8 cellular contexts compared by ENCODE assay signal in genomic region chr11:61971177-61972111, GRCh38. TPM values are rescaled to one million over a fixed set of nuclear protein-coding genes. Genes with fewer than 3 reads are reported as not detected.
DNase-seq lines count a peak whose midpoint lies in the region; ATAC-seq, FAIRE-seq and TF ChIP-seq lines count a peak whose summit lies in the region.

No MANE protein-coding gene starts in this region.

- peak overlapping the region; percentile 53 for H3K9ac ChIP-seq in IMR-90 (ENCODE audit: low read depth, low read length)

- H3K4ac ChIP-seq in IMR-90 (ENCODE audit: low read depth, low read length) = peak overlapping the region; percentile 99

- peaks cover 3% of the 10 kb centered on the region; the same call in 1 of the 2 replicates for H3K36me3 ChIP-seq in IMR-90 (ENCODE audit: control insufficient read depth, insufficient read depth, low read length)
- H3K36me3 ChIP-seq in Peyer's patch = no peaks in the 10 kb centered on the region
- H3K36me3 ChIP-seq in heart left ventricle = peaks cover 0 to 2% (median 0%) of the 10 kb centered on the region in 9 donors
- H3K36me3 ChIP-seq in pancreas = no peaks in the 10 kb centered on the region

- in situ Hi-C loops in IMR-90 (cut with MboI; ENCODE audit: low sequenced_read_pairs) = no loop called here

- H4K20me1 ChIP-seq in IMR-90 (ENCODE audit: insufficient read depth, low read length) = peaks cover 9% of the 10 kb centered on the region

- H3K79me1 ChIP-seq in IMR-90 (ENCODE audit: low read depth in 1 of 2, low read length in 2 of 2) = peaks cover 7 to 44% of the 10 kb centered on the region in 2 experiments

- peak; percentile 32; the same call in 1 of the 2 replicates for TF ChIP-seq RAD21 in IMR-90 (IDR thresholded peaks at IDR 0.05; ENCODE audit: low read length)

- peak overlapping the region; percentile 100 for H2BK120ac ChIP-seq in IMR-90 (ENCODE audit: low read depth, low read length)

- peaks cover 28% of the 10 kb centered on the region for H3K9me1 ChIP-seq in IMR-90 (ENCODE audit: insufficient read depth, low read length)

- DNase-seq in EH (ENCODE audit: low read depth) = peak; percentile 99
- peak; percentile 99 for DNase-seq in IMR-90
- DNase-seq in Peyer's patch = peak; percentile 73 to 94 (median 90)
- peak; percentile 99 for DNase-seq in amniotic epithelial cell (ENCODE audit: low read depth)
- peak; percentile 97 to 99 (median 98) for DNase-seq in heart left ventricle
- peak; percentile 88 to 99 (median 98) for DNase-seq in pancreas
- DNase-seq in NCI-H1417 treated with DMSO at 0.1 percent for 48 hours (lab: John Stamatoyannopoulos, UW) = no peak

- BruUV-seq in IMR-90 (replicated peaks; lab: Mats Ljungman, UMichigan) = no TSS peak

- peak overlapping the region; percentile 86 for H2AFZ ChIP-seq in IMR-90 (replicated peaks; ENCODE audit: low read length, poor library complexity)

- H2BK20ac ChIP-seq in IMR-90 (ENCODE audit: low read depth, low read length) = peak overlapping the region; percentile 96

- peak overlapping the region; percentile 94 for H3K14ac ChIP-seq in IMR-90 (replicated peaks; ENCODE audit: low read depth, low read length)

- intact Hi-C loops in IMR-90 (cut with micrococcal nuclease) (no loop called here), heart left ventricle (cut with DNase I) (loop anchor here in 4 of 10 donors (1.0 to 10.0 kb wide), 4 partner anchors 10 to 56 kb away; no protein-coding TSS in a partner anchor), pancreas (cut with DNase I) (no loop called here)

- H3K27ac ChIP-seq in IMR-90 (ENCODE audit: insufficient read depth, low read length) (peak overlapping the region; percentile 99), Peyer's patch (peak overlapping the region; percentile 71 to 100 (median 84)), heart left ventricle (peak overlapping the region; percentile 86 to 100 (median 96)), pancreas (peak overlapping the region; percentile 63 to 99 (median 88))

- TF ChIP-seq CTCF in IMR-90 (conservative IDR thresholded peaks at IDR 0.05; ENCODE audit: low read depth, low read length) (no peak), Peyer's patch (IDR thresholded peaks at IDR 0.05) (no peak), heart left ventricle (IDR thresholded peaks at IDR 0.05) (no peak), pancreas (IDR thresholded peaks at IDR 0.05) (no peak)

- peak overlapping the region; percentile 98 for H2AK9ac ChIP-seq in IMR-90 (replicated peaks; ENCODE audit: low read depth, low read length, poor library complexity)

- H3K9me3 ChIP-seq in IMR-90 (ENCODE audit: control insufficient read depth, insufficient read depth, low read length) (no peaks in the 10 kb centered on the region), Peyer's patch (no peaks in the 10 kb centered on the region), heart left ventricle (no peaks in the 10 kb centered on the region), pancreas (no peaks in the 10 kb centered on the region)

- peak overlapping the region; percentile 99 for H3K23ac ChIP-seq in IMR-90 (ENCODE audit: low read depth, low read length)

- WGBS in IMR-90 (ENCODE audit: extremely low coverage in 2 of 2, insufficient read length in 1 of 2), 2 experiments = 20% methylated on average over 6 of the region's 16 CpGs; no CpG with 5 or more reads in 1 of the 2 experiments
- 13 to 21% (median 16%) methylated on average over 12 to 16 of the region's 16 CpGs for WGBS in heart left ventricle, 4 donors
- WGBS in pancreas, 2 donors = 10 to 16% methylated on average over 16 of the region's 16 CpGs

- CTCF ChIA-PET in IMR-90 (lab: Yijun Ruan, JAX) = interaction anchor here (0.8 to 3.3 kb wide), 4 partner anchors 73 to 174 kb away, joined by 3 to 17 read pairs (median 3); no protein-coding TSS in a partner anchor

- H2AK5ac ChIP-seq in IMR-90 (ENCODE audit: low read depth, low read length) = peak overlapping the region; percentile 97

- ATAC-seq in IMR-90 (ENCODE audit: low read depth) (peak; percentile 65), heart left ventricle (peak; percentile 68 to 85 (median 79)), pancreas (peak; percentile 52 to 60 (median 56)), GM18873 (IDR thresholded peaks at IDR 0.05; ENCODE audit: low FRiP score, unreplicated experiment) (no peak)

- TF ChIP-seq POLR2A in IMR-90 (IDR thresholded peaks at IDR 0.05; ENCODE audit: low read depth, low read length) = no peak
- TF ChIP-seq POLR2A in Peyer's patch (IDR thresholded peaks at IDR 0.05) = peak in 1 of 2 donors; percentile 31
- peak in 1 of 2 donors; percentile 34 for TF ChIP-seq POLR2A in heart left ventricle (IDR thresholded peaks at IDR 0.05)

- peak overlapping the region; percentile 98 for H2BK5ac ChIP-seq in IMR-90 (ENCODE audit: low read depth, low read length, poor library complexity, severe bottlenecking)

- peak overlapping the region; percentile 48 for H3K56ac ChIP-seq in IMR-90 (ENCODE audit: extremely low read depth, insufficient read depth, low read length)

- POLR2A ChIA-PET in IMR-90 (lab: Charles Lee; ENCODE audit: unreplicated experiment) = interaction anchor here (0.6 to 1.2 kb wide), 2 partner anchors 110 to 568 kb away, joined by 3 read pairs; no protein-coding TSS in a partner anchor

- H3K18ac ChIP-seq in IMR-90 (ENCODE audit: low read depth, low read length) = peak overlapping the region; percentile 98

- H4K91ac ChIP-seq in IMR-90 (ENCODE audit: insufficient read depth, low read depth, low read length) = peak overlapping the region; percentile 97

- dilution Hi-C loops in IMR-90 (cut with HindIII; ENCODE audit: low sequenced_read_pairs, unreplicated experiment) = no loop called here

- peak overlapping the region; percentile 94 for H4K5ac ChIP-seq in IMR-90 (ENCODE audit: low read depth, low read length)

- H3K4me1 ChIP-seq in IMR-90 (ENCODE audit: control insufficient read depth, insufficient read depth, low read length) = peaks cover 33% of the 10 kb centered on the region
- H3K4me1 ChIP-seq in Peyer's patch = peaks cover 16 to 80% (median 18%) of the 10 kb centered on the region in 4 donors
- peaks cover 25 to 78% (median 65%) of the 10 kb centered on the region in 12 donors for H3K4me1 ChIP-seq in heart left ventricle
- H3K4me1 ChIP-seq in pancreas = peaks cover 47 to 57% (median 55%) of the 10 kb centered on the region in 3 donors

- FAIRE-seq in pancreas (lab: Jason Lieb, UNC) = no peak

- H3K27me3 ChIP-seq in IMR-90 (ENCODE audit: control insufficient read depth, insufficient read depth, low read length) (no peaks in the 10 kb centered on the region), Peyer's patch (no peaks in the 10 kb centered on the region), heart left ventricle (no peaks in the 10 kb centered on the region), pancreas (no peaks in the 10 kb centered on the region)

- H3K4me3 ChIP-seq in IMR-90 (ENCODE audit: insufficient read depth, low read depth, low read length) (no peak overlapping the region), Peyer's patch (peak overlapping the region in 2 of 4 donors; percentile 4 to 13), heart left ventricle (peak overlapping the region in 5 of 12 donors; percentile 9 to 74 (median 28)), pancreas (peak overlapping the region in 1 of 4 donors; percentile 19)

- H3K4me2 ChIP-seq in IMR-90 (ENCODE audit: low read depth, low read length) = peak overlapping the region; percentile 44

- peak overlapping the region; percentile 93 for H2BK15ac ChIP-seq in IMR-90 (ENCODE audit: low read depth, low read length)

- H4K8ac ChIP-seq in IMR-90 (ENCODE audit: low read depth in 2 of 2, low read length in 2 of 2) = peak overlapping the region; percentile 35 to 99

TF ChIP-seq in IMR-90, 13 proteins besides CTCF, POLR2A, EP300 and RAD21 (continues in another document):
- TF ChIP-seq RCOR1 (IDR thresholded peaks at IDR 0.05; ENCODE audit: insufficient replicate concordance, low read length) = peak; percentile 12
- peak; percentile 51; the same call in 1 of the 2 replicates for TF ChIP-seq MXI1 (IDR thresholded peaks at IDR 0.05; ENCODE audit: borderline replicate concordance, low read depth, low read length)
- TF ChIP-seq SMC3 (IDR thresholded peaks at IDR 0.05; ENCODE audit: low read depth, low read length) = no peak
- TF ChIP-seq MAZ (IDR thresholded peaks at IDR 0.05; ENCODE audit: borderline replicate concordance, low read depth, low read length) = peak; percentile 95; the same call in 1 of the 2 replicates
- no peak for TF ChIP-seq CEBPB (IDR thresholded peaks at IDR 0.05; ENCODE audit: low read depth, low read length)

RNA-seq across cellular contexts. Expression of gene FTH1, which starts 4.0 kb away (rescaled TPM):
- total RNA-seq in IMR-90 (2012; rRNA removed) (344 and 385 TPM in 2 replicates), Peyer's patch (1,000 to 10,000 TPM; 3,399 to 5,471 (median 4,336) TPM), heart left ventricle (1,000 to 10,000 TPM; 1,764 to 5,397 (median 2,454) TPM), pancreas (1,000 to 10,000 TPM; 1,217 to 1,772 (median 1,396) TPM)
- polyA plus RNA-seq in IMR-90 (2012; rRNA removed) (2,453 and 2,516 TPM in 2 replicates), heart left ventricle (1,000 to 10,000 TPM; 2,334 to 3,498 TPM), pancreas (1,000 to 10,000 TPM; 1,114 to 1,632 TPM)
- 1,842 and 5,333 TPM in 2 replicates for polyA plus RNA-seq in IMR-90 (2012; cell fraction: cytosol; rRNA removed)
- 767 and 934 TPM in 2 replicates for polyA plus RNA-seq in IMR-90 (2012; cell fraction: nucleus; rRNA removed; ENCODE audit: low replicate concordance)

RNA-seq across cellular contexts. Expression of gene BEST1, which starts 21.3 kb away (rescaled TPM):
- total RNA-seq in IMR-90 (2012; rRNA removed) (0.83 and 0.90 TPM in 2 replicates), Peyer's patch (1 to 10 TPM in 3 of 4 donors, under 1 TPM in 1; 0.47 to 4.1 (median 2.3) TPM), heart left ventricle (1 to 10 TPM in 4 of 9 donors, under 1 TPM in 5; 0.64 to 4.4 (median 0.94) TPM), pancreas (1 to 10 TPM in 3 of 6 donors, under 1 TPM in 3; 0.43 to 2.4 (median 0.98) TPM)
- polyA plus RNA-seq in IMR-90 (2012; rRNA removed) (1.2 and 1.4 TPM in 2 replicates), heart left ventricle (1 to 10 TPM; 2.1 to 2.8 TPM), pancreas (1 to 10 TPM; 1.2 to 1.7 TPM)
- polyA plus RNA-seq in IMR-90 (2012; cell fraction: cytosol; rRNA removed) = 0.44 and 1.1 TPM in 2 replicates
- polyA plus RNA-seq in IMR-90 (2012; cell fraction: nucleus; rRNA removed; ENCODE audit: low replicate concordance) = 6.3 and 7.2 TPM in 2 replicates

RNA-seq across cellular contexts. Expression of gene RAB3IL1, which starts 54.1 kb away (rescaled TPM):
- 0.28 and 0.72 TPM in 2 replicates for total RNA-seq in IMR-90 (2012; rRNA removed)
- 1.9 TPM in 2 replicates for polyA plus RNA-seq in IMR-90 (2012; rRNA removed)
- polyA plus RNA-seq in IMR-90 (2012; cell fraction: cytosol; rRNA removed) = 0.84 and 2.4 TPM in 2 replicates
- polyA plus RNA-seq in IMR-90 (2012; cell fraction: nucleus; rRNA removed; ENCODE audit: low replicate concordance) = 2.7 and 2.8 TPM in 2 replicates
- 10 to 100 TPM in 1 of 4 donors, 1 to 10 TPM in 3; 1.1 to 28.1 (median 5.7) TPM for total RNA-seq in Peyer's patch
- 10 to 100 TPM in 3 of 9 donors, 1 to 10 TPM in 6; 4.7 to 22.0 (median 7.7) TPM for total RNA-seq in heart left ventricle
- 1 to 10 TPM; 6.0 to 7.5 TPM for polyA plus RNA-seq in heart left ventricle
- total RNA-seq in pancreas = 1 to 10 TPM; 1.9 to 5.6 (median 2.6) TPM
- polyA plus RNA-seq in pancreas = 1 to 10 TPM; 3.4 to 4.2 TPM
